In genomic region chr2:32063310-32064020, GRCh38 we compare ENCODE assay signal across 1 cellular context.
TF ChIP-seq lines count a peak whose summit lies in the region.

SPAST (plus strand) TSS chr2:32063556; CDS start chr2:32063832, 276 bp downstream.

TF ChIP-seq in HepG2, 621 proteins besides CTCF, POLR2A, EP300 and RAD21 (continued from another document and continues in another):
- peak; percentile 51 for TF ChIP-seq AGO2 (optimal IDR thresholded peaks at IDR 0.05; ENCODE audit: low read depth, low read length)
- TF ChIP-seq ZNF770 (CRISPR knock-in tag; IDR thresholded peaks at IDR 0.05): peak; percentile 75
- TF ChIP-seq TCF12 (IDR thresholded peaks at IDR 0.05): no peak
- TF ChIP-seq TCF12 (CRISPR knock-in tag; IDR thresholded peaks at IDR 0.05): 0 out of 2 replicates have a peak, but pooled peaks have one; percentile 13
- TF ChIP-seq FOXA1 (IDR thresholded peaks at IDR 0.05): no peak
- TF ChIP-seq FOXA1 (CRISPR knock-in tag; IDR thresholded peaks at IDR 0.05): peak; percentile 98
- no peak; the same call in 1 of the 2 replicates for TF ChIP-seq TEF (CRISPR knock-in tag; IDR thresholded peaks at IDR 0.05)
- peak; percentile 47; the same call in 1 of the 2 replicates for TF ChIP-seq ZMYM2 (CRISPR knock-in tag; IDR thresholded peaks at IDR 0.05)
- TF ChIP-seq ESRRA (CRISPR knock-in tag; IDR thresholded peaks at IDR 0.05; ENCODE audit: low read depth): peak; percentile 36; the same call in 1 of the 2 replicates
- peak; percentile 77 for TF ChIP-seq ZNF276 (CRISPR knock-in tag; IDR thresholded peaks at IDR 0.05; ENCODE audit: low read depth)
- no peak for TF ChIP-seq PTBP1 (IDR thresholded peaks at IDR 0.05; ENCODE audit: low read depth, low read length, poor library complexity, severe bottlenecking)
- TF ChIP-seq NR1H2 (CRISPR knock-in tag; IDR thresholded peaks at IDR 0.05; ENCODE audit: borderline replicate concordance, low read depth): no peak
- TF ChIP-seq EHMT2 (IDR thresholded peaks at IDR 0.05; ENCODE audit: borderline replicate concordance, low read depth, low read length): no peak; the same call in 1 of the 2 replicates
- peak; percentile 92 for TF ChIP-seq RFXAP (CRISPR knock-in tag; IDR thresholded peaks at IDR 0.05; ENCODE audit: borderline replicate concordance)
- 0 out of 2 replicates have a peak, but pooled peaks have one; percentile 25 for TF ChIP-seq HNF4A (CRISPR knock-in tag; IDR thresholded peaks at IDR 0.05)
- TF ChIP-seq EEA1 (CRISPR knock-in tag; IDR thresholded peaks at IDR 0.05; ENCODE audit: borderline replicate concordance): peak; percentile 92
- TF ChIP-seq ZNF234 (CRISPR knock-in tag; conservative IDR thresholded peaks at IDR 0.05): no peak
- peak; percentile 60; the same call in 1 of the 2 replicates for TF ChIP-seq PPARG (CRISPR knock-in tag; conservative IDR thresholded peaks at IDR 0.05)
- no peak for TF ChIP-seq JUND (CRISPR knock-in tag; IDR thresholded peaks at IDR 0.05)
- peak; percentile 87 for TF ChIP-seq ZBTB2 (CRISPR knock-in tag; IDR thresholded peaks at IDR 0.05; ENCODE audit: low read depth)
- peak; percentile 91 for TF ChIP-seq ZNF639 (CRISPR knock-in tag; conservative IDR thresholded peaks at IDR 0.05)
- TF ChIP-seq CC2D1A (CRISPR knock-in tag; IDR thresholded peaks at IDR 0.05): no peak
- peak; percentile 85 for TF ChIP-seq PITX1 (CRISPR knock-in tag; IDR thresholded peaks at IDR 0.05)
- TF ChIP-seq HMGXB4 (CRISPR knock-in tag; IDR thresholded peaks at IDR 0.05; ENCODE audit: borderline replicate concordance in 1 of 2, low read depth in 1 of 2): peak; percentile 95
- TF ChIP-seq SALL1 (CRISPR knock-in tag; IDR thresholded peaks at IDR 0.05): peak; percentile 93
- TF ChIP-seq ZNF576 (CRISPR knock-in tag; IDR thresholded peaks at IDR 0.05): no peak
- TF ChIP-seq SIX1 (CRISPR knock-in tag; IDR thresholded peaks at IDR 0.05; ENCODE audit: borderline replicate concordance): peak; percentile 4; the same call in 1 of the 2 replicates
- peak; percentile 87 for TF ChIP-seq SOX5 (CRISPR knock-in tag; IDR thresholded peaks at IDR 0.05; ENCODE audit: borderline replicate concordance)
- TF ChIP-seq CREB1 (IDR thresholded peaks at IDR 0.05): peak; percentile 88
- peak; percentile 97 for TF ChIP-seq CREB1 (CRISPR knock-in tag; IDR thresholded peaks at IDR 0.05)
- TF ChIP-seq ZNF513 (CRISPR knock-in tag; conservative IDR thresholded peaks at IDR 0.05): no peak
- TF ChIP-seq BHLHE40 (IDR thresholded peaks at IDR 0.05; ENCODE audit: low read length): peak; percentile 81
- peak; percentile 65; the same call in 1 of the 2 replicates for TF ChIP-seq E2F5 (CRISPR knock-in tag; conservative IDR thresholded peaks at IDR 0.05)
- no peak for TF ChIP-seq ZNF672 (CRISPR knock-in tag; IDR thresholded peaks at IDR 0.05)
- TF ChIP-seq FOXC1 (CRISPR knock-in tag; IDR thresholded peaks at IDR 0.05; ENCODE audit: borderline replicate concordance): peak; percentile 96; the same call in 1 of the 2 replicates
- TF ChIP-seq ZFYVE20 (CRISPR knock-in tag; IDR thresholded peaks at IDR 0.05; ENCODE audit: borderline replicate concordance, low read depth): no peak
- TF ChIP-seq CSRNP2 (CRISPR knock-in tag; conservative IDR thresholded peaks at IDR 0.05; ENCODE audit: low read depth): no peak
- TF ChIP-seq FOXM1 (CRISPR knock-in tag; IDR thresholded peaks at IDR 0.05): no peak
- peak; percentile 98 for TF ChIP-seq ZNF556 (CRISPR knock-in tag; IDR thresholded peaks at IDR 0.05; ENCODE audit: borderline replicate concordance)
- TF ChIP-seq CENPT (CRISPR knock-in tag; IDR thresholded peaks at IDR 0.05; ENCODE audit: low read depth): no peak
- TF ChIP-seq ZBTB49 (CRISPR knock-in tag; IDR thresholded peaks at IDR 0.05; ENCODE audit: borderline replicate concordance): no peak; the same call in 1 of the 2 replicates
- TF ChIP-seq ZKSCAN1 (IDR thresholded peaks at IDR 0.05; ENCODE audit: low read length): peak; percentile 10; the same call in 1 of the 2 replicates
- no peak for TF ChIP-seq ZBTB21 (CRISPR knock-in tag; IDR thresholded peaks at IDR 0.05)
- TF ChIP-seq CENPBD1 (CRISPR knock-in tag; IDR thresholded peaks at IDR 0.05; ENCODE audit: borderline replicate concordance, low read depth): no peak
- TF ChIP-seq NFKB2 (CRISPR knock-in tag; IDR thresholded peaks at IDR 0.05; ENCODE audit: borderline replicate concordance): peak; percentile 74; the same call in 1 of the 2 replicates
- no peak for TF ChIP-seq ZNF251 (CRISPR knock-in tag; IDR thresholded peaks at IDR 0.05)
- TF ChIP-seq ZNF773 (CRISPR knock-in tag; IDR thresholded peaks at IDR 0.05; ENCODE audit: borderline replicate concordance): no peak
